Comparison of ENCODE assay signal across 12 cellular contexts in genomic region chr15:38714309-38715072, GRCh38.
DNase-seq lines count a peak whose midpoint lies in the region; ATAC-seq and TF ChIP-seq lines count a peak whose summit lies in the region.
"Had no signal": no experiment of that assay in that cellular context is flagged by ENCODE, and none has a peak within 500 bp of the region (broad histone marks: within the 10 kb centered on the region; RNA-seq: fewer than 3 reads in every experiment).

No MANE protein-coding gene starts in this region.

- intact Hi-C loops in colonic mucosa (cut with DNase I) = loop anchor here (5.0 to 10.0 kb wide), 2 partner anchors 1050 to 1158 kb away; no protein-coding TSS in a partner anchor

- H3K9me3 ChIP-seq in colonic mucosa = no peaks in the 10 kb centered on the region

- no peak overlapping the region for H3K4me3 Mint-ChIP-seq in activated T-cell treated with anti-CD3 and anti-CD28 coated beads, Interleukin-2, amount 50 U/mL, for 4 hours
- H3K4me3 Mint-ChIP-seq in activated CD8-positive, alpha-beta memory T cell treated with anti-CD3 and anti-CD28 coated beads, Interleukin-2, amount 10 ng/mL, durations not matched to agents 7 days and 5 days = no peak overlapping the region
- H3K4me3 Mint-ChIP-seq: activated T-cell treated with anti-CD3 and anti-CD28 coated beads, Interleukin-2, amount 50 U/mL, for 24 hours; stimulated activated effector memory CD8-positive, alpha-beta T cell treated with anti-CD3 and anti-CD28 coated beads, Interleukin-12 subunit alpha, Interleukin-12 subunit beta, amount 100 ng/mL, for 72 hours had no signal

- no peak overlapping the region for H3K27ac ChIP-seq in colonic mucosa
- H3K27ac ChIP-seq: WERI-Rb-1 had no signal

- no peak overlapping the region for H3K4me3 ChIP-seq in fibroblast of pulmonary artery (replicated peaks; ENCODE audit: low read depth, low read length)
- H3K4me3 ChIP-seq in colonic mucosa = no peak overlapping the region

- H3K4me1 Mint-ChIP-seq in activated T-cell treated with anti-CD3 and anti-CD28 coated beads, Interleukin-2, amount 50 U/mL, for 4 hours (ENCODE audit: low read depth) = no peaks in the 10 kb centered on the region
- H3K4me1 Mint-ChIP-seq in activated CD8-positive, alpha-beta memory T cell treated with anti-CD3 and anti-CD28 coated beads, Interleukin-2, amount 10 ng/mL, durations not matched to agents 7 days and 5 days = no peaks in the 10 kb centered on the region
- H3K4me1 Mint-ChIP-seq: stimulated activated effector memory CD8-positive, alpha-beta T cell treated with anti-CD3 and anti-CD28 coated beads, Interleukin-12 subunit alpha, Interleukin-12 subunit beta, amount 100 ng/mL, for 72 hours had no signal

- CTCF ChIA-PET in activated CD8-positive, alpha-beta memory T cell treated with anti-CD3 and anti-CD28 coated beads, Interleukin-2, amount 10 ng/mL, durations not matched to agents 7 days and 5 days (lab: Charles Lee) = interaction anchor here (0.7 to 4.2 kb wide), 4 partner anchors 10 to 1042 kb away, joined by 3 to 15 read pairs (median 4); no protein-coding TSS in a partner anchor

- peak; percentile 83 for DNase-seq in GM03348 (ENCODE audit: low spot score)
- peak; percentile 66 for DNase-seq in T1000 (lab: John Stamatoyannopoulos, UW)
- peak; percentile 94 for DNase-seq in fibroblast of pulmonary artery (ENCODE audit: low read depth)
- DNase-seq in pulmonary artery endothelial cell (ENCODE audit: low read depth, low spot score) = peak; percentile 20
- no peak for DNase-seq in activated T-cell treated with anti-CD3 and anti-CD28 coated beads, Interleukin-2, amount 50 U/mL, for 4 hours
- no peak for DNase-seq in activated CD8-positive, alpha-beta memory T cell treated with anti-CD3 and anti-CD28 coated beads, Interleukin-2, amount 10 ng/mL, durations not matched to agents 7 days and 5 days
- DNase-seq in colonic mucosa = no peak
- DNase-seq: activated T-cell treated with anti-CD3 and anti-CD28 coated beads, Interleukin-2, amount 50 U/mL, for 24 hours; NCI-H187 treated with DMSO at 0.1 percent for 48 hours; WERI-Rb-1 had no signal

- H3K36me3 Mint-ChIP-seq in activated T-cell treated with anti-CD3 and anti-CD28 coated beads, Interleukin-2, amount 50 U/mL, for 4 hours (ENCODE audit: insufficient read depth) = no peaks in the 10 kb centered on the region
- H3K36me3 Mint-ChIP-seq in activated CD8-positive, alpha-beta memory T cell treated with anti-CD3 and anti-CD28 coated beads, Interleukin-2, amount 10 ng/mL, durations not matched to agents 7 days and 5 days = peaks cover 14% of the 10 kb centered on the region

- no peak for TF ChIP-seq CTCF in fibroblast of pulmonary artery (IDR thresholded peaks at IDR 0.05; ENCODE audit: low read length, missing control alignments)
- TF ChIP-seq CTCF in colonic mucosa (IDR thresholded peaks at IDR 0.05) = no peak

- no peak for ATAC-seq in activated T-cell treated with anti-CD3 and anti-CD28 coated beads, Interleukin-2, amount 50 U/mL, for 4 hours
- ATAC-seq in activated CD8-positive, alpha-beta memory T cell treated with anti-CD3 and anti-CD28 coated beads, Interleukin-2, amount 10 ng/mL, durations not matched to agents 7 days and 5 days = no peak
- no peak for ATAC-seq in GM19035 (IDR thresholded peaks at IDR 0.05; ENCODE audit: unreplicated experiment)
- ATAC-seq: stimulated activated effector memory CD8-positive, alpha-beta T cell treated with anti-CD3 and anti-CD28 coated beads, Interleukin-12 subunit alpha, Interleukin-12 subunit beta, amount 100 ng/mL, for 72 hours had no signal

- peaks cover 1% of the 10 kb centered on the region for H3K4me1 ChIP-seq in colonic mucosa

- no peak overlapping the region for H3K27ac Mint-ChIP-seq in activated CD8-positive, alpha-beta memory T cell treated with anti-CD3 and anti-CD28 coated beads, Interleukin-2, amount 10 ng/mL, durations not matched to agents 7 days and 5 days
- H3K27ac Mint-ChIP-seq: activated T-cell treated with anti-CD3 and anti-CD28 coated beads, Interleukin-2, amount 50 U/mL, for 24 hours; stimulated activated effector memory CD8-positive, alpha-beta T cell treated with anti-CD3 and anti-CD28 coated beads, Interleukin-12 subunit alpha, Interleukin-12 subunit beta, amount 100 ng/mL, for 72 hours had no signal

- peaks cover 2% of the 10 kb centered on the region for H3K27me3 Mint-ChIP-seq in activated T-cell treated with anti-CD3 and anti-CD28 coated beads, Interleukin-2, amount 50 U/mL, for 4 hours (ENCODE audit: low read depth)
- H3K27me3 Mint-ChIP-seq in activated CD8-positive, alpha-beta memory T cell treated with anti-CD3 and anti-CD28 coated beads, Interleukin-2, amount 10 ng/mL, durations not matched to agents 7 days and 5 days = no peaks in the 10 kb centered on the region
- H3K27me3 Mint-ChIP-seq: activated T-cell treated with anti-CD3 and anti-CD28 coated beads, Interleukin-2, amount 50 U/mL, for 24 hours had no signal

- H3K9ac ChIP-seq in colonic mucosa (ENCODE audit: low read depth in 2 of 2, low read length in 2 of 2) = no peak overlapping the region

- H3K27me3 ChIP-seq in colonic mucosa = no peaks in the 10 kb centered on the region

- no peaks in the 10 kb centered on the region for H3K36me3 ChIP-seq in colonic mucosa
- H3K36me3 ChIP-seq: WERI-Rb-1 had no signal

- no peaks in the 10 kb centered on the region for H3K9me3 Mint-ChIP-seq in activated T-cell treated with anti-CD3 and anti-CD28 coated beads, Interleukin-2, amount 50 U/mL, for 4 hours
- no peaks in the 10 kb centered on the region for H3K9me3 Mint-ChIP-seq in activated CD8-positive, alpha-beta memory T cell treated with anti-CD3 and anti-CD28 coated beads, Interleukin-2, amount 10 ng/mL, durations not matched to agents 7 days and 5 days (ENCODE audit: low read depth)
- H3K9me3 Mint-ChIP-seq: activated T-cell treated with anti-CD3 and anti-CD28 coated beads, Interleukin-2, amount 50 U/mL, for 24 hours; stimulated activated effector memory CD8-positive, alpha-beta T cell treated with anti-CD3 and anti-CD28 coated beads, Interleukin-12 subunit alpha, Interleukin-12 subunit beta, amount 100 ng/mL, for 72 hours had no signal

Comparison
In these comparisons a context has a peak if more than half of its experiments do, and no peak if none do; other contexts are left out.
1. DNase-seq: peak in GM03348 (single experiment), T1000 (single experiment), fibroblast of pulmonary artery (single experiment) and pulmonary artery endothelial cell (single experiment); none in activated T-cell treated with anti-CD3 and anti-CD28 coated beads, Interleukin-2, amount 50 U/mL, for 4 hours (single experiment), activated CD8-positive, alpha-beta memory T cell treated with anti-CD3 and anti-CD28 coated beads, Interleukin-2, amount 10 ng/mL, durations not matched to agents 7 days and 5 days (single experiment) and colonic mucosa (single experiment).